Comparison of ENCODE assay signal across 10 cellular contexts in the genomic region with DNA sequence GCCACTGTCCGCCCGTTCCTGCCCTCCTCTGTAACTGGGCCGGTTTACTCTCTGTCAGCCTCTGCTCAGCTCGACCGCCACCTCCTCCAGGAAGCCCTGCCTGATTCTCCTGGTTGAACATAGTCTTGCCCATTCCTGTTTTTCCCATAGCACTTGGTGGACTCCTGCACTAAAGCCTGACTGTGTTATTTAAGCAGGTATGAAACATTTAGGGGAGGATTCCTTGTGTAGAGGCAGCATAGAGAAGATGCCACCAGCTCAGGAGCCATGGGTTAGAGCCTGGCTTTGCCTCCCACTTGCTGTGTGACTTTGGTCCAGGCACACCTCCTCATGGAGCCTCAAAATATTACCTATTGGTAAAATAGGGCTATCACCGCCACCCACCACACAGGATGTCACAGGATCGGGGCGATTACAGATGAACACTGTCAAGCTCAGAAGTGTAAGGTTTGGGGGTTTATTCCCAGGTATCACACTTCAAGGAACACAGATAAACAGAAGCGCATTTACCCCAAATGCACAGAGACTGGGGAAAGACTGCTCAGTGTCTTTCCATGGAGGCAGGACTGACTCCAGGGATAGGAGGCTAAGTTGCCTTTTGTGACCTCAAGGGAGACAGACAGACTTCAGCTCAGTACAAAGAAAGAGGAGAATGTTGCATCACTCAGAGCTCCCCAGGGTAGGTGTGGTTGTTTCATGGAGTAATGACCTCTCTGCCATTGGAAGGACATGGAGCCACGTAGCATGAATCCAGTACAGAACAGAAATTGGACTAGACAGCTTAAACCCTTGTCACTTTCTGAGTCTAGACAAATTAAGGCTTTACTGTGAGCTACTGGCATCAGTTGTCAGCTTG. TPM values are rescaled to one million over a fixed set of nuclear protein-coding genes. Genes with fewer than 3 reads are reported as not detected.
A peak's percentile ranks its signal among the peaks of the same experiment; 100 is the strongest.
DNase-seq lines count a peak whose midpoint lies in the region; ATAC-seq and TF ChIP-seq lines count a peak whose summit lies in the region.
"Had no signal": no experiment of that assay in that cellular context is flagged by ENCODE, and none has a peak within 500 bp of the region (broad histone marks: within the 10 kb centered on the region; RNA-seq: fewer than 3 reads in every experiment).

No MANE protein-coding gene starts in this region.

- H3K4me3 ChIP-seq in mucosa of stomach (ENCODE audit: low read length) (no peak overlapping the region), uterus (no peak overlapping the region), foreskin fibroblast (ENCODE audit: low read depth in 1 of 2, low read length in 2 of 2) (no peak overlapping the region)

- DNase-seq in activated effector memory CD4-positive, alpha-beta T cell treated with anti-CD3 and anti-CD28 coated beads, Interleukin-2, amount 50 U/mL, for 16 hours, result peak; percentile 68
- no peak for DNase-seq in activated effector memory CD4-positive, alpha-beta T cell treated with Interleukin-2 at 50 U/mL for 16 hours
- DNase-seq in caudate nucleus (lab: John Stamatoyannopoulos, UW), result no peak
- no peak for DNase-seq in uterus
- no peak for DNase-seq in foreskin fibroblast
- DNase-seq in NCI-H1930 (lab: John Stamatoyannopoulos, UW), result no peak
- DNase-seq: AML-193, NCI-H748 treated with DMSO at 0.1 percent for 48 hours had no signal

- H3K9me3 ChIP-seq in mucosa of stomach (ENCODE audit: control insufficient read depth, low read length) (no peaks in the 10 kb centered on the region), uterus (no peaks in the 10 kb centered on the region)

- H3K27ac ChIP-seq in caudate nucleus (ENCODE audit: low read depth, low read length) (peak overlapping the region; percentile 78), uterus (peak overlapping the region; percentile 57 to 72)

- no peak for ATAC-seq in GM21619 (IDR thresholded peaks at IDR 0.05; ENCODE audit: unreplicated experiment)

- no peaks in the 10 kb centered on the region for H3K36me3 ChIP-seq in mucosa of stomach (ENCODE audit: control insufficient read depth, insufficient read depth, low read length)
- no peaks in the 10 kb centered on the region for H3K36me3 ChIP-seq in uterus

- TF ChIP-seq CTCF in uterus (IDR thresholded peaks at IDR 0.05) (no peak), foreskin fibroblast (IDR thresholded peaks at IDR 0.05; ENCODE audit: low read depth, low read length) (no peak)

- H3K9ac ChIP-seq in mucosa of stomach (ENCODE audit: low read length), result peak overlapping the region; percentile 11

- no peak for TF ChIP-seq POLR2A in uterus (IDR thresholded peaks at IDR 0.05)

- intact Hi-C loops in uterus (cut with DNase I; ENCODE audit: low total_unique reads), result no loop called here

- H3K27me3 ChIP-seq in mucosa of stomach (ENCODE audit: control insufficient read depth, insufficient read depth, low read length) (no peaks in the 10 kb centered on the region), uterus (no peaks in the 10 kb centered on the region)

- no peaks in the 10 kb centered on the region for H3K4me1 ChIP-seq in mucosa of stomach (ENCODE audit: control insufficient read depth, insufficient read depth, low read length)
- peaks cover 0 to 4% of the 10 kb centered on the region in 2 donors for H3K4me1 ChIP-seq in uterus

RNA-seq across cellular contexts. Expression of a gene that starts 6.7 kb away (rescaled TPM):
- total RNA-seq in uterus, result 1 to 10 TPM in 2 of 4 donors, under 1 TPM in 2; 0.51 to 8.7 (median 2.6) TPM

RNA-seq across cellular contexts. Expression of a gene that starts 42.9 kb away (rescaled TPM):
- 10 to 100 TPM; 12.6 to 76.3 (median 31.8) TPM for total RNA-seq in uterus
